Comparison of ENCODE assay signal across 1 cellular context in the genomic region with DNA sequence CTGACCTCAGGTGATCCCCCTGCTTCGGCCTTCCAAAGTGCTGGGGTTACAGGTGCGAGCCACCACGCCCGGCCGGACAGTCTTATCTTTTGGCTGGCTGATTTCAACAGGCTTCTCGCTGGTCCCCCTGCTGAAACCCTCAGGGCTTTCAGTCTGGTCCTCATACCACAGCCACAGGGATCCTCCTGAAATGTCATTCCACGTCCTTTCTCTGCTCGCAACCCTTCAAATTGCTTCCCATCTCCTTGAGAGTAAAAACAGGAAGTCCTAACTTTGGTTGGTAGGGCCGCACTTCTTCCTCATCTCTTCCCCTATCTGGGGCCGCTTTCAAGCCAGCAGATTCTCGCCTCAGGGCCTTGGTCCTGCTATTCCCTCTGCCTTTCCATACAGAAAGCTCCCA.
TF ChIP-seq lines count a peak whose summit lies in the region.

No MANE protein-coding gene starts in this region.

TF ChIP-seq in K562, 482 proteins besides CTCF, POLR2A, EP300 and RAD21 (continued from another document):
- TF ChIP-seq, protein P1, sequence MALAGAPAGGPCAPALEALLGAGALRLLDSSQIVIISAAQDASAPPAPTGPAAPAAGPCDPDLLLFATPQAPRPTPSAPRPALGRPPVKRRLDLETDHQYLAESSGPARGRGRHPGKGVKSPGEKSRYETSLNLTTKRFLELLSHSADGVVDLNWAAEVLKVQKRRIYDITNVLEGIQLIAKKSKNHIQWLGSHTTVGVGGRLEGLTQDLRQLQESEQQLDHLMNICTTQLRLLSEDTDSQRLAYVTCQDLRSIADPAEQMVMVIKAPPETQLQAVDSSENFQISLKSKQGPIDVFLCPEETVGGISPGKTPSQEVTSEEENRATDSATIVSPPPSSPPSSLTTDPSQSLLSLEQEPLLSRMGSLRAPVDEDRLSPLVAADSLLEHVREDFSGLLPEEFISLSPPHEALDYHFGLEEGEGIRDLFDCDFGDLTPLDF (CRISPR knock-in tag; IDR thresholded peaks at IDR 0.05), result no peak
- TF ChIP-seq, protein P2, sequence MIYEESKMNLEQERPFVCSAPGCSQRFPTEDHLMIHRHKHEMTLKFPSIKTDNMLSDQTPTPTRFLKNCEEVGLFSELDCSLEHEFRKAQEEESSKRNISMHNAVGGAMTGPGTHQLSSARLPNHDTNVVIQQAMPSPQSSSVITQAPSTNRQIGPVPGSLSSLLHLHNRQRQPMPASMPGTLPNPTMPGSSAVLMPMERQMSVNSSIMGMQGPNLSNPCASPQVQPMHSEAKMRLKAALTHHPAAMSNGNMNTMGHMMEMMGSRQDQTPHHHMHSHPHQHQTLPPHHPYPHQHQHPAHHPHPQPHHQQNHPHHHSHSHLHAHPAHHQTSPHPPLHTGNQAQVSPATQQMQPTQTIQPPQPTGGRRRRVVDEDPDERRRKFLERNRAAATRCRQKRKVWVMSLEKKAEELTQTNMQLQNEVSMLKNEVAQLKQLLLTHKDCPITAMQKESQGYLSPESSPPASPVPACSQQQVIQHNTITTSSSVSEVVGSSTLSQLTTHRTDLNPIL (CRISPR knock-in tag; IDR thresholded peaks at IDR 0.05), result no peak
- TF ChIP-seq PYGO2 (tag; IDR thresholded peaks at IDR 0.05) (no peak), KAT8 (IDR thresholded peaks at IDR 0.05; ENCODE audit: low read depth) (no peak), ZBED1 (IDR thresholded peaks at IDR 0.05) (no peak), RBM17 (IDR thresholded peaks at IDR 0.05; ENCODE audit: borderline replicate concordance, low read depth, low read length) (no peak)
